In the genomic region with DNA sequence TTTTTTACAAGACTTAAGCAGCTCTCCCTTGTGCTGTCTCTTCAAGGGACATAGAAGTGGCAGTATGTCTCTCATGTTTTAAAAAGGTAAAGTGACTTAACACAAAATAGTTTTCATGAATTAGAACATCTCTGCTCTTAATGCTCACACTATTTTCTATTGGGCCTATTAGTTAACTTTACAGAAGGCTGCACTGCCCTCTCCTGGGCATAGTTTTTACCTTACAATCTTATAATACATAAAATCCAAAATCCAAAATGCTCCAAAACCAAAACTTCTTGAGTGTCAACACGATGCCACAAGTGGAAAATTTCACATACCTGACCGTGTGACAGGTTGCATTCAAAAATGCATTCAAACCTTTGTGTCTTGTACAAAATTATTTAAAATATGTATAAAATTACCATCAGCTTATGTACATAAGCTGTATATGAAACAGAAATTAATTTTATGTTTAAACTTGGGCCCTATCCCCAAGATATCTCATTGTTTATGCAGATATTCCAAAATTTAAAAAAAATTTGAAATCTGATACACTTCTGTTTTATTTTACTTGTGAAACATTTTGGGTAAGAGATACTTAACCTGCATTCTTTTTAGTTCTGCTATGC, we compare ENCODE assay signal across 8 cellular contexts. TPM values are rescaled to one million over a fixed set of nuclear protein-coding genes. Genes with fewer than 3 reads are reported as not detected.
DNase-seq lines count a peak whose midpoint lies in the region; ATAC-seq, FAIRE-seq and TF ChIP-seq lines count a peak whose summit lies in the region.

No MANE protein-coding gene starts in this region.

- WGBS in A549 (ENCODE audit: missing lambda C conversion rate), result 6% methylated on average over 2 of the region's 2 CpGs

- POLR2A ChIA-PET in A549 (lab: Yijun Ruan, JAX) (interaction anchor here (1.2 to 1.4 kb wide), 2 partner anchors 56 to 59 kb away, joined by 3 to 7 read pairs; no protein-coding TSS in a partner anchor), RWPE1 (lab: Yijun Ruan, JAX; ENCODE audit: low non-redundant PET) (no interaction called here)

- no peaks in the 10 kb centered on the region for H3K9me3 ChIP-seq in A549

- no peak for FAIRE-seq in A549 (lab: Jason Lieb, UNC)

- peak; percentile 31 to 60 for DNase-seq in A549 (ENCODE audit: low read depth in 1 of 2, low spot score in 1 of 2)
- peak; percentile 35 for DNase-seq in RWPE1 (ENCODE audit: low spot score)
- DNase-seq in activated naive CD8-positive, alpha-beta T cell treated with anti-CD3 and anti-CD28 coated beads, Interleukin-2, amount 50 U/mL, for 16 hours (ENCODE audit: low read depth, low spot score), result peak; percentile 11
- peak; percentile 8 to 59 for DNase-seq in hippocampal formation (lab: John Stamatoyannopoulos, UW)
- DNase-seq in stimulated activated CD4-positive, alpha-beta T cell treated with anti-CD3 and anti-CD28 coated beads, Interleukin-2, amount 100 ng/mL, for 24 hours, result peak; percentile 45 to 61

- H3K4me3 ChIP-seq in A549, result no peak overlapping the region

- peak; percentile 87 to 89 for TF ChIP-seq RAD21 in A549 (conservative IDR thresholded peaks at IDR 0.05 in 1 of 2, IDR thresholded peaks at IDR 0.05 in 1 of 2)

- ATAC-seq in A549, result peak; percentile 60 to 77; a peak in 4 of 6 replicates
- ATAC-seq in HG03378 (IDR thresholded peaks at IDR 0.05; ENCODE audit: unreplicated experiment), result peak; percentile 68
- ATAC-seq in HG03521 (IDR thresholded peaks at IDR 0.05; ENCODE audit: unreplicated experiment), result no peak

- no peak overlapping the region for H3K4me2 ChIP-seq in A549

- CTCF ChIA-PET in A549 (lab: Yijun Ruan, JAX), result interaction anchor here (0.6 to 16.2 kb wide), 42 partner anchors 9 to 591 kb away, joined by 3 to 385 read pairs (median 4); a partner anchor contains a TSS
- CTCF ChIA-PET in RWPE1 (lab: Yijun Ruan, JAX), result interaction anchor here (0.5 to 1.6 kb wide), 13 partner anchors 10 to 588 kb away, joined by 3 to 25 read pairs (median 4); no protein-coding TSS in a partner anchor

- no peak for TF ChIP-seq EP300 in A549 (IDR thresholded peaks at IDR 0.05)

- H3K27ac ChIP-seq in A549, result no peak overlapping the region
- no peak overlapping the region for H3K27ac ChIP-seq in RWPE1

- TF ChIP-seq CTCF in A549 (IDR thresholded peaks at IDR 0.05) (peak; percentile 89), GM12874 (IDR thresholded peaks at IDR 0.05; ENCODE audit: insufficient read depth, low read depth, low read length) (peak; percentile 31; the same call in 1 of the 2 replicates), RWPE1 (conservative IDR thresholded peaks at IDR 0.05; ENCODE audit: low read depth) (peak; percentile 69)

- peaks cover 36% of the 10 kb centered on the region for H3K4me1 ChIP-seq in A549

- TF ChIP-seq POLR2A in A549 (IDR thresholded peaks at IDR 0.05; ENCODE audit: low read length), result no peak

TF ChIP-seq in A549, 52 proteins besides CTCF, POLR2A, EP300 and RAD21:
- TF ChIP-seq RCOR1 (IDR thresholded peaks at IDR 0.05; ENCODE audit: low read depth, low read length), result no peak
- peak; percentile 90 for TF ChIP-seq SMC3 (IDR thresholded peaks at IDR 0.05)

RNA-seq across cellular contexts. Expression of a gene that starts 25.8 kb away (rescaled TPM):
- polyA plus RNA-seq in A549 (2011; rRNA removed), result 127 and 134 TPM in 2 replicates
- 33.6 and 33.9 TPM in 2 replicates for polyA plus RNA-seq in A549 (2012; cell fraction: cytosol; rRNA removed)
- 45.5 and 65.3 TPM in 2 replicates for polyA plus RNA-seq in A549 (2012; cell fraction: nucleus; rRNA removed)
- 43.0 to 46.6 TPM (median 45.9 TPM) in 3 replicates for polyA plus RNA-seq in A549 (2017; fragmentation: RNase III; extraction: RNeasy Plus Mini Kit Qiagen cat#74134 plus additional on column Dnase treatment)
- 74.8 and 76.6 TPM in 2 replicates for polyA minus RNA-seq in A549 (2011; rRNA and poly(A)+ RNA removed)

Comparison
In these comparisons a context has a peak if more than half of its experiments do, and no peak if none do; other contexts are left out.
1. CTCF ChIP-seq: peak in every context shown above with its lines; median percentile 89 in A549; 69 in RWPE1; 31 in GM12874.